ENCODE assay signal across 8 cellular contexts in genomic region chr1:247331526-247332214, GRCh38. TPM values are rescaled to one million over a fixed set of nuclear protein-coding genes. Genes with fewer than 3 reads are reported as not detected.
DNase-seq lines count a peak whose midpoint lies in the region; ATAC-seq and TF ChIP-seq lines count a peak whose summit lies in the region.

Gene ZNF496, minus strand, starts transcription at chr1:247331867. Its CDS starts 2,289 bp downstream, at chr1:247329578.

- H3K9me2 ChIP-seq in OCI-LY1 (ENCODE audit: low read depth, low read length): no peaks in the 10 kb centered on the region

- TF ChIP-seq POLR2A in esophagus squamous epithelium (IDR thresholded peaks at IDR 0.05): no peak

- H3K9me3 ChIP-seq in HUES64 (ENCODE audit: insufficient read depth, low read depth, low read length) (no peaks in the 10 kb centered on the region), OCI-LY1 (ENCODE audit: low read length) (no peaks in the 10 kb centered on the region), esophagus squamous epithelium (no peaks in the 10 kb centered on the region)

- H3K4me1 ChIP-seq in HUES64 (ENCODE audit: insufficient read depth, low read length) (peaks cover 38% of the 10 kb centered on the region), OCI-LY1 (ENCODE audit: insufficient read depth, low read length, severe bottlenecking) (peaks cover 17% of the 10 kb centered on the region), esophagus squamous epithelium (peaks cover 11 to 42% (median 21%) of the 10 kb centered on the region in 3 donors)

- H3K27ac ChIP-seq in HUES64 (ENCODE audit: low read depth, low read length) (peak within 1 kb of the TSS; percentile 88), OCI-LY1 (ENCODE audit: low read depth, low read length, poor library complexity, severe bottlenecking) (no peak within 1 kb of the TSS), esophagus squamous epithelium (peak within 1 kb of the TSS; percentile 87 to 95 (median 92))

- no peak within 1 kb of the TSS for H2AFZ ChIP-seq in OCI-LY1 (ENCODE audit: low read length)

- peak within 1 kb of the TSS; percentile 94 for H3K9ac ChIP-seq in HUES64 (ENCODE audit: low read depth, low read length)
- H3K9ac ChIP-seq in OCI-LY1 (ENCODE audit: low read length): peak within 1 kb of the TSS; percentile 80

- H4K20me1 ChIP-seq in OCI-LY1 (ENCODE audit: insufficient read depth, low read length): no peaks in the 10 kb centered on the region

- H3K4me3 ChIP-seq in HUES64 (ENCODE audit: low read length) (peak within 1 kb of the TSS; percentile 96), OCI-LY1 (ENCODE audit: low read depth, low read length, poor library complexity, severe bottlenecking) (peak within 1 kb of the TSS; percentile 81), esophagus squamous epithelium (peak within 1 kb of the TSS; percentile 77 to 97 (median 96))

- peak; percentile 65 for ATAC-seq in GM21515 (IDR thresholded peaks at IDR 0.05; ENCODE audit: unreplicated experiment)

- H3K4me2 ChIP-seq in OCI-LY1 (ENCODE audit: low read length): peak within 1 kb of the TSS; percentile 80

- H3F3A ChIP-seq in OCI-LY1 (ENCODE audit: insufficient read depth, low read length): no peaks in the 10 kb centered on the region

- TF ChIP-seq CTCF in OCI-LY1 (IDR thresholded peaks at IDR 0.05; ENCODE audit: low read length) (no peak), esophagus squamous epithelium (IDR thresholded peaks at IDR 0.05) (no peak)

- no peaks in the 10 kb centered on the region for H3K27me3 ChIP-seq in HUES64 (ENCODE audit: insufficient read depth, low read length)
- no peaks in the 10 kb centered on the region for H3K27me3 ChIP-seq in OCI-LY1 (ENCODE audit: insufficient read depth, low read length)
- no peaks in the 10 kb centered on the region for H3K27me3 ChIP-seq in esophagus squamous epithelium

- 1% methylated on average over 82 of the region's 92 CpGs for WGBS in HUES64
- WGBS in esophagus squamous epithelium, 2 donors: 0% methylated on average over 2 of the region's 92 CpGs; no CpG with 5 or more reads in 1 of the 2 donors

- H3K36me3 ChIP-seq in HUES64 (ENCODE audit: insufficient read depth, low read length): peaks cover 43% of the 10 kb centered on the region
- peaks cover 15% of the 10 kb centered on the region for H3K36me3 ChIP-seq in OCI-LY1 (ENCODE audit: insufficient read depth, low read length)
- peaks cover 0 to 31% (median 0%) of the 10 kb centered on the region in 3 donors for H3K36me3 ChIP-seq in esophagus squamous epithelium

- intact Hi-C loops in esophagus squamous epithelium (cut with DNase I): no loop called here

- DNase-seq in DMS114 treated with DMSO at 0.1 percent for 48 hours (lab: John Stamatoyannopoulos, UW; ENCODE audit: unreplicated experiment) (peak; percentile 48), esophagus squamous epithelium (lab: John Stamatoyannopoulos, UW) (no peak), myocyte (ENCODE audit: low read depth) (peak; percentile 94)
- peak; percentile 70 to 77 for DNase-seq in activated T-cell treated with anti-CD3 and anti-CD28 coated beads, Interleukin-2, amount 50 U/mL, for 48 hours
- DNase-seq in stimulated activated naive CD4-positive, alpha-beta T cell (lab: John Stamatoyannopoulos, UW): peak; percentile 12 to 66 (median 39)

- H3K79me2 ChIP-seq in OCI-LY1 (ENCODE audit: insufficient read depth, low read length): no peaks in the 10 kb centered on the region

RNA-seq across cellular contexts. Expression of gene ZNF496, which starts in this region (rescaled TPM):
- polyA plus RNA-seq in HUES64 (2013, experiment 1 of 2): 28.7 TPM
- 32.9 TPM for polyA plus RNA-seq in HUES64 (2013, experiment 2 of 2)
- total RNA-seq in esophagus squamous epithelium (10 to 100 TPM in 1 of 4 donors, 1 to 10 TPM in 3; 8.9 to 21.2 (median 9.5) TPM), myocyte (35.9 and 50.9 TPM in 2 replicates)
- polyA plus RNA-seq in myocyte (2012): 15.1 TPM
